In genomic region chr22:44752285-44753188, GRCh38 we compare ENCODE assay signal across 9 cellular contexts. TPM values are rescaled to one million over a fixed set of nuclear protein-coding genes. Genes with fewer than 3 reads are reported as not detected.
DNase-seq lines count a peak whose midpoint lies in the region; ATAC-seq and TF ChIP-seq lines count a peak whose summit lies in the region.
"Had no signal": no experiment of that assay in that cellular context is flagged by ENCODE, and none has a peak within 500 bp of the region (broad histone marks: within the 10 kb centered on the region; RNA-seq: fewer than 3 reads in every experiment).

Gene ARHGAP8 (plus strand): TSS chr22:44752575. CDS start chr22:44786528, 33,953 bp downstream.

- TF ChIP-seq EP300 in neural cell (conservative IDR thresholded peaks at IDR 0.05; ENCODE audit: poor library complexity, severe bottlenecking): no peak

- no peaks in the 10 kb centered on the region for H3K36me3 ChIP-seq in neural cell (ENCODE audit: insufficient read depth, low read length)

- H3K27me3 Mint-ChIP-seq in effector memory CD8-positive, alpha-beta T cell: peaks cover 56 to 69% of the 10 kb centered on the region in 2 donors

- TF ChIP-seq RAD21 in neural cell (conservative IDR thresholded peaks at IDR 0.05): no peak

- peaks cover 3% of the 10 kb centered on the region for H3K36me3 Mint-ChIP-seq in effector memory CD8-positive, alpha-beta T cell (ENCODE audit: insufficient read depth)

- H3K79me2 ChIP-seq in neural cell (replicated peaks; ENCODE audit: insufficient read depth, low read length): no peaks in the 10 kb centered on the region

- peak within 1 kb of the TSS; percentile 43 for H3K4me3 ChIP-seq in neural cell (ENCODE audit: low read length)

- no peak within 1 kb of the TSS for H2AFZ ChIP-seq in neural cell (ENCODE audit: low read depth, low read length)

- no peak within 1 kb of the TSS for H3K4me2 ChIP-seq in neural cell (ENCODE audit: low read length)
- H3K4me2 ChIP-seq: KMS-11 had no signal

- no peak within 1 kb of the TSS for H3K9ac ChIP-seq in neural cell (ENCODE audit: low read length)
- H3K9ac ChIP-seq: KMS-11 had no signal

- peak; percentile 55 for ATAC-seq in effector memory CD8-positive, alpha-beta T cell (replicated peaks)
- no peak for ATAC-seq in GM21723 (IDR thresholded peaks at IDR 0.05; ENCODE audit: unreplicated experiment)
- ATAC-seq in HG03196 (IDR thresholded peaks at IDR 0.05; ENCODE audit: unreplicated experiment): no peak

- no peak for TF ChIP-seq CTCF in neural cell (IDR thresholded peaks at IDR 0.05; ENCODE audit: poor library complexity, severe bottlenecking)

- no peaks in the 10 kb centered on the region for H3K9me3 Mint-ChIP-seq in effector memory CD8-positive, alpha-beta T cell

- H3K27ac ChIP-seq in neural cell (ENCODE audit: low read length): no peak within 1 kb of the TSS
- H3K27ac ChIP-seq: KMS-11 had no signal

- H3K4me3 Mint-ChIP-seq in effector memory CD8-positive, alpha-beta T cell: peak within 1 kb of the TSS; percentile 73 to 77

- no peaks in the 10 kb centered on the region for H3K9me2 ChIP-seq in neural cell (ENCODE audit: insufficient read depth, low read length)

- no peaks in the 10 kb centered on the region for H4K20me1 ChIP-seq in neural cell (ENCODE audit: insufficient read depth)

- peak within 1 kb of the TSS in 1 of 2 donors; percentile 55 for H3K27ac Mint-ChIP-seq in effector memory CD8-positive, alpha-beta T cell

- H3K27me3 ChIP-seq in neural cell (ENCODE audit: insufficient read depth, low read depth, low read length): peaks cover 28% of the 10 kb centered on the region

- H3F3A ChIP-seq in neural cell (ENCODE audit: insufficient read depth, low read length, poor library complexity, severe bottlenecking): no peaks in the 10 kb centered on the region

- H3K9me3 ChIP-seq in neural cell (ENCODE audit: low read length): no peaks in the 10 kb centered on the region

- peaks cover 8% of the 10 kb centered on the region in 2 donors for H3K4me1 Mint-ChIP-seq in effector memory CD8-positive, alpha-beta T cell (ENCODE audit: low read depth in 2 of 2)

- DNase-seq in DMS53 treated with DMSO at 0.1 percent for 48 hours (lab: John Stamatoyannopoulos, UW; ENCODE audit: unreplicated experiment) (peak; percentile 14), NCI-H2196 (lab: John Stamatoyannopoulos, UW; ENCODE audit: unreplicated experiment) (peak; percentile 52), foreskin melanocyte (no peak), NCI-H226 (no peak)
- DNase-seq in effector memory CD8-positive, alpha-beta T cell: no peak

TF ChIP-seq in neural cell, 6 proteins besides CTCF, POLR2A, EP300 and RAD21:
- no peak for TF ChIP-seq REST (IDR thresholded peaks at IDR 0.05; ENCODE audit: borderline replicate concordance)
- TF ChIP-seq EZH2 (IDR thresholded peaks at IDR 0.05; ENCODE audit: borderline replicate concordance, insufficient read depth, low read length, poor library complexity, severe bottlenecking): no peak
- TF ChIP-seq SMC3 (conservative IDR thresholded peaks at IDR 0.05; ENCODE audit: poor library complexity): no peak
- no peak for TF ChIP-seq TAF1 (IDR thresholded peaks at IDR 0.05; ENCODE audit: low read depth)
- TF ChIP-seq POLR2AphosphoS5 (IDR thresholded peaks at IDR 0.05): no peak
- TF ChIP-seq MXI1 (conservative IDR thresholded peaks at IDR 0.05; ENCODE audit: poor library complexity, severe bottlenecking): no peak
TF ChIP-seq in neural cell: peak in this region for 0.

RNA-seq across cellular contexts. Expression of gene ARHGAP8, which starts in this region (rescaled TPM):
- polyA plus RNA-seq in neural cell: 3.0 and 5.0 TPM in 2 replicates
- 1.9 and 2.9 TPM in 2 replicates for polyA minus RNA-seq in neural cell

Comparison
In these comparisons a context has a peak if more than half of its experiments do, and no peak if none do; other contexts are left out.
1. DNase-seq: peak in DMS53 treated with DMSO at 0.1 percent for 48 hours (single experiment) and NCI-H2196 (single experiment); none in effector memory CD8-positive, alpha-beta T cell (0 of 3), foreskin melanocyte (single experiment) and NCI-H226 (single experiment).